Comparison of ENCODE assay signal across 11 cellular contexts in the genomic region with DNA sequence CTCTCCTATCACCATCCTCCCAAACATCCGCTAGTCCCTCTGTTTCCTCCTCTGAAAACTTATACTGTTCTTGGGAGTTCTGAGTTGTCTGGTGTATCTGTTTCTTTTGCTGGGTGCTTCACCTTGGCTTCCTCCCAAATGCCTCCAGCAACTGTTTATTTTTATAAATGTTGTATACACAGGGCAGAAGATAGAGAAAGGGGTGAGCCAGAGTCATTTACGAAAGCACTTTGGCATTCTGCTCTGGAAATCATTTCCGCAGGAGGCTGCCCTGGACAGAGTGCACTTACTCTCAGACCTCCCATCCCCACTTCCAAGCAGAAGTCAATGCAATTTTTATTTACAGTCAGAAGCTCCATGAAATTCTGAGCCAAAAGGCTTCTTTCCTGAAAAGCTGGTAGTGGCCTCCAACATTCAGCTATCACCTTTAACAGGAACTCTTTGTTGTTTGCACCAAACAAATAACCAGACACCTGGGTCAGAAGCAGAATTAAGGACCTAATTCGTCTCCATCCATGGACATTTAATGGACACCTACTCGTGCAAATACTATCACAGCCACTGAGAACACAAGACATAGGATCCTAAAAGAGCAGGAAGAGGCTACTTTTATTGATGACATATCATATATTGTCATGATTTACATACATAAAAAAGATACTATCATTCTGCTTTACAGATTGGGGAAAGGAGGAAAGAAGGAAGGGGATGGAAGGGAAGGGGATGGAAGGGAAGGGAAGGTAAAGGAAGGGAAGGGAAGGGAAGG.
DNase-seq lines count a peak whose midpoint lies in the region; ATAC-seq and TF ChIP-seq lines count a peak whose summit lies in the region.
"Had no signal": no experiment of that assay in that cellular context is flagged by ENCODE, and none has a peak within 500 bp of the region (broad histone marks: within the 10 kb centered on the region; RNA-seq: fewer than 3 reads in every experiment).

No MANE protein-coding gene starts in this region.

- H2AFZ ChIP-seq in IMR-90 (replicated peaks; ENCODE audit: low read length, poor library complexity), result no peak overlapping the region

- peak overlapping the region; percentile 95 for H3K56ac ChIP-seq in IMR-90 (ENCODE audit: extremely low read depth, insufficient read depth, low read length)

- intact Hi-C loops in IMR-90 (cut with micrococcal nuclease), result loop anchor here (1.0 to 2.0 kb wide), 5 partner anchors 21 to 331 kb away; no protein-coding TSS in a partner anchor
- intact Hi-C loops in body of pancreas (cut with DNase I), result no loop called here

- peak overlapping the region; percentile 97 for H4K5ac ChIP-seq in IMR-90 (ENCODE audit: low read depth, low read length)

- H2BK20ac ChIP-seq in IMR-90 (ENCODE audit: low read depth, low read length), result peak overlapping the region; percentile 100

- peak overlapping the region; percentile 94 to 97 for H4K8ac ChIP-seq in IMR-90 (ENCODE audit: low read depth in 2 of 2, low read length in 2 of 2)

- peak overlapping the region; percentile 100 for H3K18ac ChIP-seq in IMR-90 (ENCODE audit: low read depth, low read length)

- H3K4me1 ChIP-seq in IMR-90 (ENCODE audit: control insufficient read depth, insufficient read depth, low read length) (peaks cover 26% of the 10 kb centered on the region), body of pancreas (peaks cover 3% of the 10 kb centered on the region)

- DNase-seq in A172 (ENCODE audit: low spot score), result peak; percentile 50
- DNase-seq in IMR-90, result peak; percentile 99
- DNase-seq in body of pancreas, result peak in 2 of 4 donors; percentile 13 to 22
- DNase-seq in left lobe of liver (ENCODE audit: low spot score), result peak; percentile 60
- no peak for DNase-seq in glomerular visceral epithelial cell (ENCODE audit: extremely low spot score)
- no peak for DNase-seq in HuH-7.5 (ENCODE audit: low spot score)
- DNase-seq in amygdala (lab: John Stamatoyannopoulos, UW), result no peak
- DNase-seq in NCI-H1417 (lab: John Stamatoyannopoulos, UW), result no peak
- DNase-seq: NCI-H187; nucleus accumbens; stimulated activated CD4-positive, alpha-beta T cell treated with anti-CD3 and anti-CD28 coated beads, Interleukin-2, amount 100 ng/mL, for 24 hours had no signal

- BruUV-seq in IMR-90 (replicated peaks; lab: Mats Ljungman, UMichigan), result no TSS peak

- H3K36me3 ChIP-seq in IMR-90 (ENCODE audit: control insufficient read depth, insufficient read depth, low read length) (no peaks in the 10 kb centered on the region), body of pancreas (replicated peaks in 1 of 2; ENCODE audit: insufficient read depth in 1 of 2, low read depth in 2 of 2) (no peaks in the 10 kb centered on the region)

- peak overlapping the region; percentile 96 for H3K4ac ChIP-seq in IMR-90 (ENCODE audit: low read depth, low read length)

- peak overlapping the region; percentile 99 for H2AK5ac ChIP-seq in IMR-90 (ENCODE audit: low read depth, low read length)

- peak; percentile 99 for ATAC-seq in IMR-90 (ENCODE audit: low read depth)
- peak; percentile 53 for ATAC-seq in body of pancreas
- peak; percentile 97 for ATAC-seq in left lobe of liver

- H2BK5ac ChIP-seq in IMR-90 (ENCODE audit: low read depth, low read length, poor library complexity, severe bottlenecking), result peak overlapping the region; percentile 99

- H3K9me3 ChIP-seq in IMR-90 (ENCODE audit: control insufficient read depth, insufficient read depth, low read length) (no peaks in the 10 kb centered on the region), body of pancreas (no peaks in the 10 kb centered on the region)

- in situ Hi-C loops in IMR-90 (cut with MboI; ENCODE audit: low sequenced_read_pairs), result no loop called here

- dilution Hi-C loops in IMR-90 (cut with HindIII; ENCODE audit: low sequenced_read_pairs, unreplicated experiment), result no loop called here

- H3K79me1 ChIP-seq in IMR-90 (ENCODE audit: low read depth in 1 of 2, low read length in 2 of 2), result peaks cover 0 to 14% of the 10 kb centered on the region in 2 experiments; a peak in 1 of 4 replicates

- no CpG with 5 or more reads among the region's 5 CpGs for WGBS in IMR-90 (ENCODE audit: extremely low coverage in 2 of 2, insufficient read length in 1 of 2), 2 experiments
- 31 to 39% methylated on average over 5 of the region's 5 CpGs for WGBS in body of pancreas, 2 donors

- peak overlapping the region; percentile 98 for H3K23ac ChIP-seq in IMR-90 (ENCODE audit: low read depth, low read length)

- H2BK120ac ChIP-seq in IMR-90 (ENCODE audit: low read depth, low read length), result peak overlapping the region; percentile 100

- CTCF ChIA-PET in IMR-90 (lab: Yijun Ruan, JAX), result no interaction called here

- H3K9me1 ChIP-seq in IMR-90 (ENCODE audit: insufficient read depth, low read length), result peaks cover 16% of the 10 kb centered on the region

- no peaks in the 10 kb centered on the region for H4K20me1 ChIP-seq in IMR-90 (ENCODE audit: insufficient read depth, low read length)

- TF ChIP-seq RAD21 in IMR-90 (IDR thresholded peaks at IDR 0.05; ENCODE audit: low read length), result no peak; the same call in none of the 2 replicates

- H3K27ac ChIP-seq in IMR-90 (ENCODE audit: insufficient read depth, low read length) (peak overlapping the region; percentile 100), body of pancreas (no peak overlapping the region)

- H3K4me3 ChIP-seq in IMR-90 (ENCODE audit: insufficient read depth, low read depth, low read length), result no peak overlapping the region
- no peak overlapping the region for H3K4me3 ChIP-seq in body of pancreas

- no peak overlapping the region for H2AK9ac ChIP-seq in IMR-90 (replicated peaks; ENCODE audit: low read depth, low read length, poor library complexity)

- peak overlapping the region; percentile 43; the same call in 1 of the 2 replicates for H3K4me2 ChIP-seq in IMR-90 (ENCODE audit: low read depth, low read length)

- H3K27me3 ChIP-seq in IMR-90 (ENCODE audit: control insufficient read depth, insufficient read depth, low read length) (no peaks in the 10 kb centered on the region), body of pancreas (no peaks in the 10 kb centered on the region)

- peak overlapping the region; percentile 69 for H3K9ac ChIP-seq in IMR-90 (ENCODE audit: low read depth, low read length)

- H2BK15ac ChIP-seq in IMR-90 (ENCODE audit: low read depth, low read length), result peak overlapping the region; percentile 100; the same call in 2 of the 3 replicates

- peak overlapping the region; percentile 89 for H3K14ac ChIP-seq in IMR-90 (replicated peaks; ENCODE audit: low read depth, low read length)

- H4K91ac ChIP-seq in IMR-90 (ENCODE audit: insufficient read depth, low read depth, low read length), result peak overlapping the region; percentile 97

- POLR2A ChIA-PET in IMR-90 (lab: Charles Lee; ENCODE audit: unreplicated experiment), result interaction anchor here (0.7 kb wide), 1 partner anchor 15 kb away, joined by 3 read pairs; no protein-coding TSS in a partner anchor

- TF ChIP-seq POLR2A in IMR-90 (IDR thresholded peaks at IDR 0.05; ENCODE audit: low read depth, low read length) (no peak), body of pancreas (IDR thresholded peaks at IDR 0.05) (no peak)

- TF ChIP-seq CTCF in IMR-90 (conservative IDR thresholded peaks at IDR 0.05; ENCODE audit: low read depth, low read length) (no peak), body of pancreas (IDR thresholded peaks at IDR 0.05) (no peak)

TF ChIP-seq in IMR-90, 13 proteins besides CTCF, POLR2A, EP300 and RAD21:
- TF ChIP-seq BHLHE40 (IDR thresholded peaks at IDR 0.05; ENCODE audit: low read depth, low read length) (peak; percentile 50), RCOR1 (IDR thresholded peaks at IDR 0.05; ENCODE audit: insufficient replicate concordance, low read length) (peak; percentile 63), NFE2L2 (IDR thresholded peaks at IDR 0.05; ENCODE audit: low read depth, low read length) (no peak), FOS (IDR thresholded peaks at IDR 0.05; ENCODE audit: low read depth, low read length) (peak; percentile 62), CHD1 (IDR thresholded peaks at IDR 0.05; ENCODE audit: low read depth, low read length) (no peak), SMC3 (IDR thresholded peaks at IDR 0.05; ENCODE audit: low read depth, low read length) (no peak; the same call in 1 of the 2 replicates), MAZ (IDR thresholded peaks at IDR 0.05; ENCODE audit: borderline replicate concordance, low read depth, low read length) (peak; percentile 52; the same call in 1 of the 2 replicates), CEBPB (IDR thresholded peaks at IDR 0.05; ENCODE audit: low read depth, low read length) (peak; percentile 58), RFX5 (IDR thresholded peaks at IDR 0.05; ENCODE audit: low read depth, low read length) (no peak), MAFK (IDR thresholded peaks at IDR 0.05; ENCODE audit: low read depth, low read length) (no peak; the same call in 1 of the 2 replicates), MXI1 (IDR thresholded peaks at IDR 0.05; ENCODE audit: borderline replicate concordance, low read depth, low read length) (no peak)
- TF ChIP-seq, protein P1, sequence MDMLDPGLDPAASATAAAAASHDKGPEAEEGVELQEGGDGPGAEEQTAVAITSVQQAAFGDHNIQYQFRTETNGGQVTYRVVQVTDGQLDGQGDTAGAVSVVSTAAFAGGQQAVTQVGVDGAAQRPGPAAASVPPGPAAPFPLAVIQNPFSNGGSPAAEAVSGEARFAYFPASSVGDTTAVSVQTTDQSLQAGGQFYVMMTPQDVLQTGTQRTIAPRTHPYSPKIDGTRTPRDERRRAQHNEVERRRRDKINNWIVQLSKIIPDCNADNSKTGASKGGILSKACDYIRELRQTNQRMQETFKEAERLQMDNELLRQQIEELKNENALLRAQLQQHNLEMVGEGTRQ (IDR thresholded peaks at IDR 0.05; ENCODE audit: low read depth, low read length), result no peak
- TF ChIP-seq, protein P2, sequence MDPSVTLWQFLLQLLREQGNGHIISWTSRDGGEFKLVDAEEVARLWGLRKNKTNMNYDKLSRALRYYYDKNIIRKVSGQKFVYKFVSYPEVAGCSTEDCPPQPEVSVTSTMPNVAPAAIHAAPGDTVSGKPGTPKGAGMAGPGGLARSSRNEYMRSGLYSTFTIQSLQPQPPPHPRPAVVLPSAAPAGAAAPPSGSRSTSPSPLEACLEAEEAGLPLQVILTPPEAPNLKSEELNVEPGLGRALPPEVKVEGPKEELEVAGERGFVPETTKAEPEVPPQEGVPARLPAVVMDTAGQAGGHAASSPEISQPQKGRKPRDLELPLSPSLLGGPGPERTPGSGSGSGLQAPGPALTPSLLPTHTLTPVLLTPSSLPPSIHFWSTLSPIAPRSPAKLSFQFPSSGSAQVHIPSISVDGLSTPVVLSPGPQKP (IDR thresholded peaks at IDR 0.05; ENCODE audit: borderline replicate concordance, low read depth, low read length), result no peak
TF ChIP-seq in IMR-90: peak in this region for 5.

Comparison
In these comparisons a context has a peak if more than half of its experiments do, and no peak if none do; other contexts are left out.
1. DNase-seq: peak in A172 (single experiment), IMR-90 (single experiment) and left lobe of liver (single experiment); none in glomerular visceral epithelial cell (single experiment), HuH-7.5 (single experiment), amygdala (0 of 56) and NCI-H1417 (0 of 3).
2. Peak in every context shown above with its lines, with median percentiles within 50 percentile points of each other: ATAC-seq.